Comparison of ENCODE assay signal across 13 cellular contexts in the genomic region with DNA sequence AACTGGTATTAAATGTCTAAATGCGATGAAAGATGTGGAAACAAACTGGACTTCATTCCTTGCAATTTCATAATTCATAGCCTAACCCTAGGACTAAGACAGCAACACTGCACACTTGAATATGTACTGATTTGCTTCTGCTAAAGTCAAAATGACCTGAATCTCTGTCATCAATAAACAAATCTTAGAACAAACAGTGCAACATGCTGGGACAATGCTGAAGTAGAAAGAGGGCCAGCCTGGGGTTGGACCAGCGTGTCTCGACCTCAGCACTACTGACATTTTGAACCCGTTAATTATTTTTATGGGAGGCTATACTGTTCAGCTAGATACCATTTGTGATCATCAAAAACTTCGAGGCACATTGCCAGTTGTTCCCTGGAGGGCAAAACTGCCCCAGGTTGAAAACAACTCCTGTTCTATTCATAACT. TPM values are rescaled to one million over a fixed set of nuclear protein-coding genes. Genes with fewer than 3 reads are reported as not detected.
A peak's percentile ranks its signal among the peaks of the same experiment; 100 is the strongest.
DNase-seq lines count a peak whose midpoint lies in the region; ATAC-seq and TF ChIP-seq lines count a peak whose summit lies in the region.
"Had no signal": no experiment of that assay in that cellular context is flagged by ENCODE, and none has a peak within 500 bp of the region (broad histone marks: within the 10 kb centered on the region; RNA-seq: fewer than 3 reads in every experiment).

No MANE protein-coding gene starts in this region.

- H2AK5ac ChIP-seq in mesenchymal stem cell (ENCODE audit: low read length, severe bottlenecking), result peak overlapping the region; percentile 96

- peak overlapping the region; percentile 6 to 68 for H2BK12ac ChIP-seq in mesenchymal stem cell (ENCODE audit: low read length in 2 of 2)

- H3K79me1 ChIP-seq in mesenchymal stem cell (replicated peaks; ENCODE audit: low read length, poor library complexity, severe bottlenecking), result peaks cover 6% of the 10 kb centered on the region

- H3K9me3 ChIP-seq in HUES64 (ENCODE audit: insufficient read depth, low read depth, low read length) (no peaks in the 10 kb centered on the region), colonic mucosa (no peaks in the 10 kb centered on the region), mesenchymal stem cell (ENCODE audit: control insufficient read depth, low read length) (no peaks in the 10 kb centered on the region), testis (no peaks in the 10 kb centered on the region)

- ATAC-seq in HG02840 (IDR thresholded peaks at IDR 0.05; ENCODE audit: low FRiP score, unreplicated experiment), result no peak
- ATAC-seq in GM21381 (IDR thresholded peaks at IDR 0.05; ENCODE audit: unreplicated experiment), result no peak

- H3K36me3 ChIP-seq in HUES64 (ENCODE audit: insufficient read depth, low read length) (no peaks in the 10 kb centered on the region), colonic mucosa (no peaks in the 10 kb centered on the region), mesenchymal stem cell (ENCODE audit: control insufficient read depth in 1 of 2, insufficient read depth in 2 of 2, low read depth in 1 of 2, low read length in 2 of 2) (peaks cover 14 to 48% of the 10 kb centered on the region in 2 experiments), testis (ENCODE audit: low read depth, missing control alignments) (no peaks in the 10 kb centered on the region)

- peak overlapping the region; percentile 86 for H3K27ac ChIP-seq in HUES64 (ENCODE audit: low read depth, low read length)
- H3K27ac ChIP-seq in colonic mucosa, result peak overlapping the region; percentile 85
- peak overlapping the region; percentile 100 for H3K27ac ChIP-seq in mesenchymal stem cell (ENCODE audit: low read length, poor library complexity, severe bottlenecking)
- H3K27ac ChIP-seq in testis, result peak overlapping the region; percentile 97

- peak overlapping the region; percentile 47 for H4K8ac ChIP-seq in mesenchymal stem cell (ENCODE audit: low read length)

- peaks cover 58% of the 10 kb centered on the region for H3K4me1 ChIP-seq in HUES64 (ENCODE audit: insufficient read depth, low read length)
- H3K4me1 ChIP-seq in colonic mucosa, result no peaks in the 10 kb centered on the region
- peaks cover 22% of the 10 kb centered on the region for H3K4me1 ChIP-seq in mesenchymal stem cell (ENCODE audit: control insufficient read depth, insufficient read depth, low read depth, low read length)
- H3K4me1 ChIP-seq in testis, result peaks cover 33% of the 10 kb centered on the region

- intact Hi-C loops in colonic mucosa (cut with DNase I), result loop anchor here (5.0 kb wide), 1 partner anchor 42 kb away; no protein-coding TSS in a partner anchor
- intact Hi-C loops in testis (cut with DNase I; ENCODE audit: low total_unique reads), result loop anchor here (10.0 kb wide), 1 partner anchor 50 kb away; no protein-coding TSS in a partner anchor

- no peak overlapping the region for H2AFZ ChIP-seq in mesenchymal stem cell (ENCODE audit: low read depth, low read length)

- TF ChIP-seq CTCF in colonic mucosa (IDR thresholded peaks at IDR 0.05) (no peak), testis (IDR thresholded peaks at IDR 0.05) (no peak)

- H2BK120ac ChIP-seq in mesenchymal stem cell (ENCODE audit: low read depth, low read length), result no peak overlapping the region

- no peak overlapping the region for H3K4me3 ChIP-seq in HUES64 (ENCODE audit: low read length)
- H3K4me3 ChIP-seq in colonic mucosa, result no peak overlapping the region
- no peak overlapping the region for H3K4me3 ChIP-seq in mesenchymal stem cell (ENCODE audit: insufficient read depth in 1 of 2, low read depth in 1 of 2, low read length in 2 of 2)
- H3K4me3 ChIP-seq in testis, result no peak overlapping the region

- no peaks in the 10 kb centered on the region for H3K27me3 ChIP-seq in HUES64 (ENCODE audit: insufficient read depth, low read length)
- no peaks in the 10 kb centered on the region for H3K27me3 ChIP-seq in colonic mucosa
- no peaks in the 10 kb centered on the region for H3K27me3 ChIP-seq in mesenchymal stem cell (ENCODE audit: control insufficient read depth in 1 of 2, insufficient read depth in 1 of 2, low read length in 2 of 2)
- H3K27me3 ChIP-seq in testis, result no peaks in the 10 kb centered on the region

- DNase-seq in colonic mucosa (no peak), mesenchymal stem cell (peak; percentile 21), testis (no peak), NCI-H1105 (lab: John Stamatoyannopoulos, UW) (no peak)
- no peak for DNase-seq in activated CD4-positive, CD25-positive, alpha-beta regulatory T cell (lab: John Stamatoyannopoulos, UW)
- DNase-seq: activated CD4-positive, alpha-beta T cell treated with anti-CD3 and anti-CD28 coated beads, Interleukin-2, amount 10 ng/mL, durations not matched to agents 24 days and 14 days; activated gamma-delta T cell; effector memory CD4-positive, alpha-beta T cell; MM.1S; NCI-H526 had no signal

- H2BK5ac ChIP-seq in mesenchymal stem cell (ENCODE audit: low read depth, low read length, poor library complexity, severe bottlenecking), result no peak overlapping the region

- no peak for TF ChIP-seq POLR2A in testis (IDR thresholded peaks at IDR 0.05)

- H4K91ac ChIP-seq in mesenchymal stem cell (ENCODE audit: low read length), result no peak overlapping the region

- no peak overlapping the region for H3K23ac ChIP-seq in mesenchymal stem cell (ENCODE audit: low read length in 2 of 2)

- H3K4me2 ChIP-seq in mesenchymal stem cell (ENCODE audit: low read length, poor library complexity, severe bottlenecking), result no peak overlapping the region

- no peak overlapping the region for H3K14ac ChIP-seq in mesenchymal stem cell (ENCODE audit: low read length in 2 of 2)

- 96% methylated on average over 5 of the region's 5 CpGs for WGBS in HUES64
- WGBS in mesenchymal stem cell, result 83% methylated on average over 5 of the region's 5 CpGs
- 59 to 78% methylated on average over 5 of the region's 5 CpGs for WGBS in testis, 2 donors

- no peak overlapping the region for H3K4ac ChIP-seq in mesenchymal stem cell (ENCODE audit: low read depth in 1 of 2, low read length in 2 of 2)

- no peak overlapping the region for H3K9ac ChIP-seq in HUES64 (ENCODE audit: low read depth, low read length)
- H3K9ac ChIP-seq in colonic mucosa (ENCODE audit: low read depth in 2 of 2, low read length in 2 of 2), result no peak overlapping the region
- H3K9ac ChIP-seq in mesenchymal stem cell (ENCODE audit: low read length), result peak overlapping the region; percentile 96

- H2BK15ac ChIP-seq in mesenchymal stem cell (ENCODE audit: low read depth, poor library complexity, severe bottlenecking), result no peak overlapping the region

- no peak overlapping the region for H3K18ac ChIP-seq in mesenchymal stem cell (ENCODE audit: low read depth in 1 of 2, low read length in 2 of 2)

RNA-seq across cellular contexts. Expression of a gene that starts 47.1 kb away (rescaled TPM):
- polyA plus RNA-seq in HUES64 (2013, experiment 1 of 2), result 2.8 TPM
- 3.5 TPM for polyA plus RNA-seq in HUES64 (2013, experiment 2 of 2)
- 10 to 100 TPM; 88.1 to 90.9 TPM for total RNA-seq in colonic mucosa
- 151 TPM for polyA plus RNA-seq in mesenchymal stem cell (2013, experiment 1 of 2)
- 144 TPM for polyA plus RNA-seq in mesenchymal stem cell (2013, experiment 2 of 2)
- 10 to 100 TPM in 1 of 2 donors, 1 to 10 TPM in 1; 9.4 to 12.3 TPM for total RNA-seq in testis
- polyA plus RNA-seq in testis (ENCODE audit: insufficient read depth, low read depth, low replicate concordance), result 21.4 TPM

Comparison
In these comparisons a context has a peak if more than half of its experiments do, and no peak if none do; other contexts are left out.
1. RNA of a gene that starts 47.1 kb away (total RNA-seq): 88.1 to 90.9 TPM in colonic mucosa; 9.4 to 12.3 TPM in testis; every median in the first group is over 4 times any median in the second.
2. Peak in every context shown above with its lines, with median percentiles within 50 percentile points of each other: H3K27ac ChIP-seq.